8 cellular contexts compared by ENCODE assay signal in the genomic region with DNA sequence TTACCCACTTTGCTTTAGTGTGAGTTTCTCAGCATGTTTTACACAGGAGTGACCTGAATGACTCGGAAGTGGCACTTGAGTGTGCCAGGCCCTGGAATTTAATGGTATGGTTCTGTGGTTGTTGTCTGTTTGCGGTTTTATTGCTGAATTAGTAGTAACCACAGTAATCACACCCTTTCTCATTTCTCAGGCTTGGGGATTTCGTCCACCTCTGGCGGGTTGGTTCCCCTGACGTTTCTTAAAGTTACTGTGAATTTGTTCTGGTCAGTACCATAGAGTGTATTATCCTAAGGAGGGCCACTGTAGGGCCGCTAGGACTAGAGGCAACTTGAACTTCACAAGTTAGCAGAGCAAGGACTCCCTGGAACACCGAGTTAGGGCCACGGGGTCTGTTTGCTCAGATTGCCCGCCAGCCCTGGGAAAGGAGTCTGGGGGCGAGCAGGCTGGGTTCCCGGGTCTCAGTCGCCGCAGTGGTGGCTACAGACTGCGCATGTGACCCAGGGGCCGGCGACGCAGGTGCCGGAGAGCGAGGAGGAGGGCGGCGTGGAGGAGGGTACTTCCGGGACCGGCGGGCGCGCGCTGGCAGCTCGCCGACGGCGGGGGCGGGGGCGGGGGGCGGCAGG. TPM values are rescaled to one million over a fixed set of nuclear protein-coding genes. Genes with fewer than 3 reads are reported as not detected.
A peak's percentile ranks its signal among the peaks of the same experiment; 100 is the strongest.
DNase-seq lines count a peak whose midpoint lies in the region; ATAC-seq and TF ChIP-seq lines count a peak whose summit lies in the region.

No MANE protein-coding gene starts in this region.

- H3K9me3 ChIP-seq in BLaER1: no peaks in the 10 kb centered on the region

- peaks cover 18 to 24% of the 10 kb centered on the region in 2 donors for H3K4me1 Mint-ChIP-seq in effector memory CD8-positive, alpha-beta T cell (ENCODE audit: low read depth in 2 of 2)
- H3K4me1 Mint-ChIP-seq in natural killer cell: peaks cover 23 to 32% of the 10 kb centered on the region in 2 donors

- no peak for TF ChIP-seq CTCF in natural killer cell (IDR thresholded peaks at IDR 0.05)

- H3K36me3 ChIP-seq in BLaER1: no peaks in the 10 kb centered on the region

- peak; percentile 60 for ATAC-seq in GM18520 (IDR thresholded peaks at IDR 0.05; ENCODE audit: unreplicated experiment)
- peak; percentile 72 for ATAC-seq in HG02981 (IDR thresholded peaks at IDR 0.05; ENCODE audit: unreplicated experiment)
- peak; percentile 32 for ATAC-seq in effector memory CD8-positive, alpha-beta T cell (replicated peaks)
- peak; percentile 33 to 55 (median 52) for ATAC-seq in natural killer cell

- peak overlapping the region; percentile 90 for H3K4me2 ChIP-seq in BLaER1

- H3K27ac ChIP-seq in BLaER1: peak overlapping the region; percentile 87

- H3K27ac Mint-ChIP-seq in effector memory CD8-positive, alpha-beta T cell: peak overlapping the region; percentile 98 to 99
- peak overlapping the region; percentile 94 to 96 for H3K27ac Mint-ChIP-seq in natural killer cell

- H3K4me1 ChIP-seq in BLaER1: peaks cover 14% of the 10 kb centered on the region

- H3K9me3 Mint-ChIP-seq in effector memory CD8-positive, alpha-beta T cell: no peaks in the 10 kb centered on the region
- no peaks in the 10 kb centered on the region for H3K9me3 Mint-ChIP-seq in natural killer cell

- H3K27me3 ChIP-seq in BLaER1: no peaks in the 10 kb centered on the region

- H3K4me3 Mint-ChIP-seq in effector memory CD8-positive, alpha-beta T cell: peak overlapping the region; percentile 94 to 97
- peak overlapping the region; percentile 94 for H3K4me3 Mint-ChIP-seq in natural killer cell

- intact Hi-C loops in natural killer cell (cut with micrococcal nuclease): loop anchor here (1.0 to 10.0 kb wide), 4 partner anchors 27 to 1347 kb away; partner anchors contain the start of genes MANEA, MMS22L, NDUFAF4 and UFL1

- peak; percentile 40 for DNase-seq in OCI-M2 (lab: John Stamatoyannopoulos, UW; ENCODE audit: unreplicated experiment)
- no peak for DNase-seq in effector memory CD8-positive, alpha-beta T cell
- no peak for DNase-seq in natural killer cell
- DNase-seq in dedifferentiated amniotic fluid mesenchymal stem cell (ENCODE audit: extremely low spot score): no peak
- DNase-seq in NOMO-1 treated with DMSO at 0.1 percent for 48 hours (lab: John Stamatoyannopoulos, UW; ENCODE audit: unreplicated experiment): no peak

- peak overlapping the region; percentile 81 for H3K9ac ChIP-seq in BLaER1

- no peaks in the 10 kb centered on the region for H4K20me1 ChIP-seq in BLaER1

- H3K27me3 Mint-ChIP-seq in effector memory CD8-positive, alpha-beta T cell: no peaks in the 10 kb centered on the region
- H3K27me3 Mint-ChIP-seq in natural killer cell (ENCODE audit: low read depth in 2 of 2): peaks cover 10 to 29% of the 10 kb centered on the region in 2 donors

- peaks cover 16% of the 10 kb centered on the region for H3K36me3 Mint-ChIP-seq in effector memory CD8-positive, alpha-beta T cell (ENCODE audit: insufficient read depth)
- H3K36me3 Mint-ChIP-seq in natural killer cell: no peaks in the 10 kb centered on the region

- peak overlapping the region; percentile 75 for H3K4me3 ChIP-seq in BLaER1

RNA-seq across cellular contexts. Expression of gene KLHL32, which starts 0.5 kb away (rescaled TPM):
- total RNA-seq in natural killer cell: under 1 TPM; 0.48 to 0.88 (median 0.80) TPM

RNA-seq across cellular contexts. Expression of gene NDUFAF4, which starts 26.3 kb away (rescaled TPM):
- total RNA-seq in natural killer cell: 10 to 100 TPM; 23.8 to 30.9 (median 29.8) TPM
